1 cellular context compared by ENCODE assay signal in genomic region chr5:132557425-132557805, GRCh38.
A peak's percentile ranks its signal among the peaks of the same experiment; 100 is the strongest.
TF ChIP-seq lines count a peak whose summit lies in the region.

No MANE protein-coding gene starts in this region.

TF ChIP-seq in HepG2, 621 proteins besides CTCF, POLR2A, EP300 and RAD21 (continued from another document and continues in another):
- TF ChIP-seq NFATC3 (CRISPR knock-in tag; IDR thresholded peaks at IDR 0.05) = no peak
- TF ChIP-seq SMARCC2 (IDR thresholded peaks at IDR 0.05) = no peak
- TF ChIP-seq RFXANK (CRISPR knock-in tag; IDR thresholded peaks at IDR 0.05) = no peak
- no peak for TF ChIP-seq ZFP36 (IDR thresholded peaks at IDR 0.05; ENCODE audit: borderline replicate concordance, low read depth, low read length, partially characterized antibody)
- no peak for TF ChIP-seq RFX1 (IDR thresholded peaks at IDR 0.05)
- peak; percentile 24 for TF ChIP-seq SKI (IDR thresholded peaks at IDR 0.05; ENCODE audit: partially characterized antibody)
- no peak for TF ChIP-seq NKX3-1 (CRISPR knock-in tag; IDR thresholded peaks at IDR 0.05)
- no peak for TF ChIP-seq FOXP1 (IDR thresholded peaks at IDR 0.05)
- TF ChIP-seq FOXP1 (CRISPR knock-in tag; IDR thresholded peaks at IDR 0.05) = peak; percentile 5; the same call in 1 of the 2 replicates
- no peak for TF ChIP-seq MTF1 (CRISPR knock-in tag; IDR thresholded peaks at IDR 0.05)
- no peak for TF ChIP-seq ZNF121 (CRISPR knock-in tag; IDR thresholded peaks at IDR 0.05)
- TF ChIP-seq PHF20 (CRISPR knock-in tag; IDR thresholded peaks at IDR 0.05) = no peak
- no peak for TF ChIP-seq ZMAT3 (CRISPR knock-in tag; conservative IDR thresholded peaks at IDR 0.05)
- TF ChIP-seq GTF3A (CRISPR knock-in tag; conservative IDR thresholded peaks at IDR 0.05) = no peak
- no peak for TF ChIP-seq ZNF124 (CRISPR knock-in tag; IDR thresholded peaks at IDR 0.05)
- no peak for TF ChIP-seq MAZ (IDR thresholded peaks at IDR 0.05; ENCODE audit: borderline replicate concordance, low read depth, low read length)
- TF ChIP-seq MAZ (CRISPR knock-in tag; IDR thresholded peaks at IDR 0.05; ENCODE audit: low read depth) = no peak
- TF ChIP-seq ZSCAN29 (CRISPR knock-in tag; conservative IDR thresholded peaks at IDR 0.05) = no peak
- TF ChIP-seq PBX2 (CRISPR knock-in tag; IDR thresholded peaks at IDR 0.05) = no peak
- TF ChIP-seq ZNF44 (CRISPR knock-in tag; IDR thresholded peaks at IDR 0.05) = no peak
- TF ChIP-seq LCORL (IDR thresholded peaks at IDR 0.05) = no peak
- TF ChIP-seq LCORL (CRISPR knock-in tag; IDR thresholded peaks at IDR 0.05) = 0 out of 2 replicates have a peak, but pooled peaks have one; percentile 10
- TF ChIP-seq GTF2F1 (IDR thresholded peaks at IDR 0.05; ENCODE audit: low read length) = no peak
- no peak for TF ChIP-seq ATF4 (CRISPR knock-in tag; IDR thresholded peaks at IDR 0.05)
- no peak for TF ChIP-seq ZBTB21 (CRISPR knock-in tag; IDR thresholded peaks at IDR 0.05)
- no peak for TF ChIP-seq TFDP1 (CRISPR knock-in tag; IDR thresholded peaks at IDR 0.05; ENCODE audit: borderline replicate concordance)
- no peak for TF ChIP-seq ZBTB4 (CRISPR knock-in tag; IDR thresholded peaks at IDR 0.05; ENCODE audit: borderline replicate concordance)
- TF ChIP-seq ZFP62 (CRISPR knock-in tag; IDR thresholded peaks at IDR 0.05) = no peak
- no peak for TF ChIP-seq ZNF10 (CRISPR knock-in tag; IDR thresholded peaks at IDR 0.05; ENCODE audit: borderline replicate concordance, low read depth)
- TF ChIP-seq ATF7 (IDR thresholded peaks at IDR 0.05) = no peak
- TF ChIP-seq ATF7 (CRISPR knock-in tag; IDR thresholded peaks at IDR 0.05) = no peak
- no peak for TF ChIP-seq BCLAF1 (IDR thresholded peaks at IDR 0.05)
- TF ChIP-seq HMGXB4 (CRISPR knock-in tag; IDR thresholded peaks at IDR 0.05; ENCODE audit: borderline replicate concordance in 1 of 2, low read depth in 1 of 2) = no peak; a peak in 3 of 4 replicates
- 0 out of 2 replicates have a peak, but pooled peaks have one; percentile 9 for TF ChIP-seq ZNF256 (CRISPR knock-in tag; conservative IDR thresholded peaks at IDR 0.05)
- no peak for TF ChIP-seq ZFP36L2 (CRISPR knock-in tag; IDR thresholded peaks at IDR 0.05)
- TF ChIP-seq SMC3 (IDR thresholded peaks at IDR 0.05; ENCODE audit: low read length) = no peak
- no peak for TF ChIP-seq GPN1 (CRISPR knock-in tag; IDR thresholded peaks at IDR 0.05; ENCODE audit: borderline replicate concordance)
- TF ChIP-seq CENPX (CRISPR knock-in tag; IDR thresholded peaks at IDR 0.05) = no peak
- TF ChIP-seq PHB2 (IDR thresholded peaks at IDR 0.05; ENCODE audit: partially characterized antibody) = no peak
- no peak for TF ChIP-seq ADNP (CRISPR knock-in tag; IDR thresholded peaks at IDR 0.05)
- TF ChIP-seq ZFP1 (CRISPR knock-in tag; IDR thresholded peaks at IDR 0.05) = no peak
- peak; percentile 3; the same call in 1 of the 2 replicates for TF ChIP-seq STAG1 (CRISPR knock-in tag; IDR thresholded peaks at IDR 0.05)
- no peak for TF ChIP-seq ZNF496 (CRISPR knock-in tag; IDR thresholded peaks at IDR 0.05; ENCODE audit: insufficient replicate concordance)
- TF ChIP-seq ZNF337 (CRISPR knock-in tag; IDR thresholded peaks at IDR 0.05; ENCODE audit: borderline replicate concordance, low read depth) = no peak
- no peak for TF ChIP-seq THYN1 (CRISPR knock-in tag; IDR thresholded peaks at IDR 0.05; ENCODE audit: borderline replicate concordance, low read depth)
- TF ChIP-seq ARID2 (CRISPR knock-in tag; IDR thresholded peaks at IDR 0.05; ENCODE audit: borderline replicate concordance) = no peak
- no peak for TF ChIP-seq PRMT3 (CRISPR knock-in tag; IDR thresholded peaks at IDR 0.05; ENCODE audit: borderline replicate concordance, low read depth)
- no peak for TF ChIP-seq LBX2 (CRISPR knock-in tag; IDR thresholded peaks at IDR 0.05; ENCODE audit: borderline replicate concordance)
- no peak for TF ChIP-seq ZNF510 (CRISPR knock-in tag; IDR thresholded peaks at IDR 0.05; ENCODE audit: low read depth)
- TF ChIP-seq ZNF598 (CRISPR knock-in tag; IDR thresholded peaks at IDR 0.05; ENCODE audit: borderline replicate concordance) = no peak
- no peak for TF ChIP-seq PTBP1 (IDR thresholded peaks at IDR 0.05; ENCODE audit: low read depth, low read length, poor library complexity, severe bottlenecking)
- no peak for TF ChIP-seq ATF5 (CRISPR knock-in tag; IDR thresholded peaks at IDR 0.05; ENCODE audit: low read depth)
- TF ChIP-seq KMT2B (CRISPR knock-in tag; IDR thresholded peaks at IDR 0.05) = no peak; the same call in none of the 2 replicates
- no peak for TF ChIP-seq SIX4 (CRISPR knock-in tag; IDR thresholded peaks at IDR 0.05)
- TF ChIP-seq YY1 (IDR thresholded peaks at IDR 0.05; ENCODE audit: insufficient read depth, insufficient replicate concordance, low read depth, low read length) = no peak
- no peak for TF ChIP-seq ZSCAN25 (CRISPR knock-in tag; IDR thresholded peaks at IDR 0.05)
- TF ChIP-seq GMEB2 (CRISPR knock-in tag; IDR thresholded peaks at IDR 0.05; ENCODE audit: low read depth) = no peak
- no peak for TF ChIP-seq SNAI1 (CRISPR knock-in tag; IDR thresholded peaks at IDR 0.05; ENCODE audit: borderline replicate concordance)
- TF ChIP-seq NCOA1 (CRISPR knock-in tag; IDR thresholded peaks at IDR 0.05) = no peak
- TF ChIP-seq MATR3 (CRISPR knock-in tag; IDR thresholded peaks at IDR 0.05) = no peak
- no peak for TF ChIP-seq JUNB (CRISPR knock-in tag; IDR thresholded peaks at IDR 0.05; ENCODE audit: borderline replicate concordance)
- TF ChIP-seq BORCS8-MEF2B (CRISPR knock-in tag; IDR thresholded peaks at IDR 0.05) = no peak
- TF ChIP-seq ZNF607 (CRISPR knock-in tag; IDR thresholded peaks at IDR 0.05; ENCODE audit: borderline replicate concordance) = no peak
- TF ChIP-seq SAP130 (CRISPR knock-in tag; IDR thresholded peaks at IDR 0.05; ENCODE audit: low read depth) = peak; percentile 62
